1 cellular context compared by ENCODE assay signal in the genomic region with DNA sequence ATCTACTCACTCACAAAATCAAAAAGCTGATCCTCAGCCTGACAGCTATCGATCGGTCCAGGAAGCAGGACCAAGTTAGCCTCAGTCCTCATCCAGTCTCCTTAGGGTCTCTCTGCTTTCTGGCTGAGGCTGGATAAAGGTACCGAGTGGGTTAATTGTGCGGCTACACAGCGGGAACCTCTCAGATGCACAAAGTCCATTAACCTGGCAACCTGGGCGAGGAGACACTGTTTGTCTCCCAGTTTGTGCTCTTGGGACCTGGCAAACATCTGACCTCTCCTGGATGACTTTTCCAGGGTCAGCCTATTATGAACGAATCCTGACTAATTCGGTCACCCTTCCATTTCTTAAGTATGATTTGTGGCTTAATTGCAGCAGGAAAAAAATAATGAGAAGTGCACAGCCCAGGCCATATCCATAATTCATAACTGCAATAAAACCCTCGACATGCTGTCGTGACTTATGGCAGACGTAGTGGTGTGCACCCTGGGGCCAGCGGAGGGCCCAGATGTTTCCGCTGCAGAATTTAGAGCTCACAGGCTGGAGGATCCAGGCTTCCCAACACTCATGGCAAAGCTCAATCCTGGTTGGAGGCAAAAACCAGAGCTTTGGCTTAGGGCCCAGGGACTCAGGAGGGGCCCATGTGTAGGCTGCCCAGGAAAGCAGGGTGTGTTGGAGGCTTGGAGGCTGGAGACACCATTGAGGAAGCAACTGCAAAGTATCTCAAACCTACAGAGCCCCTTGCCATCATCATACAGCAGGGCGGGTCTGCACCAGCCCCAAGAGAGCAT.
A peak's percentile ranks its signal among the peaks of the same experiment; 100 is the strongest.
TF ChIP-seq lines count a peak whose summit lies in the region.

No MANE protein-coding gene starts in this region.

TF ChIP-seq in HepG2, 621 proteins besides CTCF, POLR2A, EP300 and RAD21 (continued from another document and continues in another):
- TF ChIP-seq, protein P1, sequence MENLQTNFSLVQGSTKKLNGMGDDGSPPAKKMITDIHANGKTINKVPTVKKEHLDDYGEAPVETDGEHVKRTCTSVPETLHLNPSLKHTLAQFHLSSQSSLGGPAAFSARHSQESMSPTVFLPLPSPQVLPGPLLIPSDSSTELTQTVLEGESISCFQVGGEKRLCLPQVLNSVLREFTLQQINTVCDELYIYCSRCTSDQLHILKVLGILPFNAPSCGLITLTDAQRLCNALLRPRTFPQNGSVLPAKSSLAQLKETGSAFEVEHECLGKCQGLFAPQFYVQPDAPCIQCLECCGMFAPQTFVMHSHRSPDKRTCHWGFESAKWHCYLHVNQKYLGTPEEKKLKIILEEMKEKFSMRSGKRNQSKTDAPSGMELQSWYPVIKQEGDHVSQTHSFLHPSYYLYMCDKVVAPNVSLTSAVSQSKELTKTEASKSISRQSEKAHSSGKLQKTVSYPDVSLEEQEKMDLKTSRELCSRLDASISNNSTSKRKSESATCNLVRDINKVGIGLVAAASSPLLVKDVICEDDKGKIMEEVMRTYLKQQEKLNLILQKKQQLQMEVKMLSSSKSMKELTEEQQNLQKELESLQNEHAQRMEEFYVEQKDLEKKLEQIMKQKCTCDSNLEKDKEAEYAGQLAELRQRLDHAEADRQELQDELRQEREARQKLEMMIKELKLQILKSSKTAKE (CRISPR knock-in tag; IDR thresholded peaks at IDR 0.05; ENCODE audit: borderline replicate concordance): no peak
- TF ChIP-seq POLR2AphosphoS5 (IDR thresholded peaks at IDR 0.05; ENCODE audit: low read depth, low read length) (no peak), ZNF335 (CRISPR knock-in tag; IDR thresholded peaks at IDR 0.05) (no peak), HOXD1 (CRISPR knock-in tag; IDR thresholded peaks at IDR 0.05) (no peak), SALL2 (CRISPR knock-in tag; IDR thresholded peaks at IDR 0.05) (no peak), JUND (CRISPR knock-in tag; IDR thresholded peaks at IDR 0.05) (no peak), ZNF749 (CRISPR knock-in tag; IDR thresholded peaks at IDR 0.05; ENCODE audit: borderline replicate concordance) (0 out of 2 replicates have a peak, but pooled peaks have one; percentile 45), SPEN (CRISPR knock-in tag; IDR thresholded peaks at IDR 0.05; ENCODE audit: low read depth) (peak; percentile 68; the same call in 1 of the 2 replicates), MXI1 (IDR thresholded peaks at IDR 0.05; ENCODE audit: borderline replicate concordance, low read depth, low read length) (no peak), KDM1A (CRISPR knock-in tag; IDR thresholded peaks at IDR 0.05) (no peak), NBN (conservative IDR thresholded peaks at IDR 0.05) (no peak), NFYC (CRISPR knock-in tag; IDR thresholded peaks at IDR 0.05) (no peak), HINFP (CRISPR knock-in tag; IDR thresholded peaks at IDR 0.05; ENCODE audit: low read depth) (no peak), ZNF850 (CRISPR knock-in tag; conservative IDR thresholded peaks at IDR 0.05) (no peak), ZNF530 (CRISPR knock-in tag; IDR thresholded peaks at IDR 0.05; ENCODE audit: low read depth) (no peak), HMG20B (CRISPR knock-in tag; conservative IDR thresholded peaks at IDR 0.05) (no peak), ZNF549 (CRISPR knock-in tag; IDR thresholded peaks at IDR 0.05) (no peak), ZBTB21 (CRISPR knock-in tag; IDR thresholded peaks at IDR 0.05) (no peak), ZFP90 (CRISPR knock-in tag; IDR thresholded peaks at IDR 0.05; ENCODE audit: borderline replicate concordance) (no peak), TMF1 (CRISPR knock-in tag; IDR thresholded peaks at IDR 0.05; ENCODE audit: low read depth) (no peak), ZMYM3 (CRISPR knock-in tag; IDR thresholded peaks at IDR 0.05) (peak; percentile 82), ZNF414 (CRISPR knock-in tag; IDR thresholded peaks at IDR 0.05) (0 out of 2 replicates have a peak, but pooled peaks have one; percentile 58), HMGXB3 (CRISPR knock-in tag; IDR thresholded peaks at IDR 0.05; ENCODE audit: borderline replicate concordance) (0 out of 2 replicates have a peak, but pooled peaks have one; percentile 20), NR2F1 (CRISPR knock-in tag; IDR thresholded peaks at IDR 0.05) (peak in 1 of 2 experiments; percentile 24; a peak in 1 of 4 replicates), ZNF343 (CRISPR knock-in tag; IDR thresholded peaks at IDR 0.05) (0 out of 2 replicates have a peak, but pooled peaks have one; percentile 4), ZNF10 (CRISPR knock-in tag; IDR thresholded peaks at IDR 0.05; ENCODE audit: borderline replicate concordance, low read depth) (no peak), HMG20A (CRISPR knock-in tag; IDR thresholded peaks at IDR 0.05; ENCODE audit: borderline replicate concordance) (0 out of 2 replicates have a peak, but pooled peaks have one; percentile 8), ZNF607 (CRISPR knock-in tag; IDR thresholded peaks at IDR 0.05; ENCODE audit: borderline replicate concordance) (0 out of 2 replicates have a peak, but pooled peaks have one; percentile 29), HNF4A (CRISPR knock-in tag; IDR thresholded peaks at IDR 0.05) (peak; percentile 96), SP4 (CRISPR knock-in tag; IDR thresholded peaks at IDR 0.05) (no peak), ZNF512B (CRISPR knock-in tag; IDR thresholded peaks at IDR 0.05; ENCODE audit: borderline replicate concordance) (peak; percentile 49; the same call in 1 of the 2 replicates), ZUFSP (CRISPR knock-in tag; IDR thresholded peaks at IDR 0.05; ENCODE audit: borderline replicate concordance) (no peak), ZFP82 (CRISPR knock-in tag; IDR thresholded peaks at IDR 0.05; ENCODE audit: borderline replicate concordance) (no peak), ZNF451 (CRISPR knock-in tag; IDR thresholded peaks at IDR 0.05) (no peak), HHEX (CRISPR knock-in tag; IDR thresholded peaks at IDR 0.05) (no peak), XBP1 (CRISPR knock-in tag; IDR thresholded peaks at IDR 0.05) (no peak), TBL1XR1 (IDR thresholded peaks at IDR 0.05; ENCODE audit: borderline replicate concordance, low read length, partially characterized antibody) (no peak)
- TF ChIP-seq, protein P2, sequence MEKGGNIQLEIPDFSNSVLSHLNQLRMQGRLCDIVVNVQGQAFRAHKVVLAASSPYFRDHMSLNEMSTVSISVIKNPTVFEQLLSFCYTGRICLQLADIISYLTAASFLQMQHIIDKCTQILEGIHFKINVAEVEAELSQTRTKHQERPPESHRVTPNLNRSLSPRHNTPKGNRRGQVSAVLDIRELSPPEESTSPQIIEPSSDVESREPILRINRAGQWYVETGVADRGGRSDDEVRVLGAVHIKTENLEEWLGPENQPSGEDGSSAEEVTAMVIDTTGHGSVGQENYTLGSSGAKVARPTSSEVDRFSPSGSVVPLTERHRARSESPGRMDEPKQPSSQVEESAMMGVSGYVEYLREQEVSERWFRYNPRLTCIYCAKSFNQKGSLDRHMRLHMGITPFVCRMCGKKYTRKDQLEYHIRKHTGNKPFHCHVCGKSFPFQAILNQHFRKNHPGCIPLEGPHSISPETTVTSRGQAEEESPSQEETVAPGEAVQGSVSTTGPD (CRISPR knock-in tag; IDR thresholded peaks at IDR 0.05): no peak
- TF ChIP-seq, protein P3, sequence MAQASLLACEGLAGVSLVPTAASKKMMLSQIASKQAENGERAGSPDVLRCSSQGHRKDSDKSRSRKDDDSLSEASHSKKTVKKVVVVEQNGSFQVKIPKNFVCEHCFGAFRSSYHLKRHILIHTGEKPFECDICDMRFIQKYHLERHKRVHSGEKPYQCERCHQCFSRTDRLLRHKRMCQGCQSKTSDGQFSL (CRISPR knock-in tag; IDR thresholded peaks at IDR 0.05): no peak
- TF ChIP-seq, protein P4, sequence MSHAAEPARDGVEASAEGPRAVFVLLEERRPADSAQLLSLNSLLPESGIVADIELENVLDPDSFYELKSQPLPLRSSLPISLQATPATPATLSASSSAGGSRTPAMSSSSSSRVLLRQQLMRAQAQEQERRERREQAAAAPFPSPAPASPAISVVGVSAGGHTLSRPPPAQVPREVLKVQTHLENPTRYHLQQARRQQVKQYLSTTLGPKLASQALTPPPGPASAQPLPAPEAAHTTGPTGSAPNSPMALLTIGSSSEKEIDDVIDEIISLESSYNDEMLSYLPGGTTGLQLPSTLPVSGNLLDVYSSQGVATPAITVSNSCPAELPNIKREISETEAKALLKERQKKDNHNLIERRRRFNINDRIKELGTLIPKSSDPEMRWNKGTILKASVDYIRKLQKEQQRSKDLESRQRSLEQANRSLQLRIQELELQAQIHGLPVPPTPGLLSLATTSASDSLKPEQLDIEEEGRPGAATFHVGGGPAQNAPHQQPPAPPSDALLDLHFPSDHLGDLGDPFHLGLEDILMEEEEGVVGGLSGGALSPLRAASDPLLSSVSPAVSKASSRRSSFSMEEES (CRISPR knock-in tag; IDR thresholded peaks at IDR 0.05): no peak
- TF ChIP-seq, protein P5, sequence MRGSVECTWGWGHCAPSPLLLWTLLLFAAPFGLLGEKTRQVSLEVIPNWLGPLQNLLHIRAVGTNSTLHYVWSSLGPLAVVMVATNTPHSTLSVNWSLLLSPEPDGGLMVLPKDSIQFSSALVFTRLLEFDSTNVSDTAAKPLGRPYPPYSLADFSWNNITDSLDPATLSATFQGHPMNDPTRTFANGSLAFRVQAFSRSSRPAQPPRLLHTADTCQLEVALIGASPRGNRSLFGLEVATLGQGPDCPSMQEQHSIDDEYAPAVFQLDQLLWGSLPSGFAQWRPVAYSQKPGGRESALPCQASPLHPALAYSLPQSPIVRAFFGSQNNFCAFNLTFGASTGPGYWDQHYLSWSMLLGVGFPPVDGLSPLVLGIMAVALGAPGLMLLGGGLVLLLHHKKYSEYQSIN (CRISPR knock-in tag; IDR thresholded peaks at IDR 0.05; ENCODE audit: borderline replicate concordance): no peak
